In genomic region chr5:67880876-67881275, GRCh38 we compare ENCODE assay signal across 15 cellular contexts.
"Had no signal": no experiment of that assay in that cellular context is flagged by ENCODE, and none has a peak within 500 bp of the region (broad histone marks: within the 10 kb centered on the region; RNA-seq: fewer than 3 reads in every experiment).

No MANE protein-coding gene starts in this region.

- H3K27ac ChIP-seq: ascending aorta, lower lobe of right lung, neutrophil, upper lobe of right lung had no signal

- H3K4me1 ChIP-seq: lower lobe of right lung, upper lobe of right lung had no signal

- H3K27me3 ChIP-seq: ascending aorta, neutrophil, upper lobe of right lung had no signal

- H3K27ac Mint-ChIP-seq: activated CD4-positive, alpha-beta T cell treated with anti-CD3 and anti-CD28 coated beads, Interleukin-2, amount 10 ng/mL, durations not matched to agents 24 days and 14 days; activated CD8-positive, alpha-beta T cell treated with anti-CD3 and anti-CD28 coated beads, Interleukin-2, amount 10 ng/mL, durations not matched to agents 7 days and 5 days; dendritic cell treated with granulocyte-macrophage colony-stimulating factor and Interleukin-4, amounts not matched to agents 40 ng/mL and 50 ng/mL, for 4 days; natural killer cell; stimulated activated naive CD8-positive, alpha-beta T cell treated with anti-CD3 and anti-CD28 coated beads, Interleukin-15, Interleukin-2, amounts not matched to agents 100 ng/mL and 50 ng/mL, for 24 hours had no signal

- H3K9me3 Mint-ChIP-seq: activated T-cell treated with anti-CD3 and anti-CD28 coated beads, Interleukin-2, amount 50 U/mL, for 4 hours; dendritic cell treated with granulocyte-macrophage colony-stimulating factor and Interleukin-4, amounts not matched to agents 40 ng/mL and 50 ng/mL, for 4 days; stimulated activated naive CD8-positive, alpha-beta T cell treated with anti-CD3 and anti-CD28 coated beads, Interleukin-15, Interleukin-2, amounts not matched to agents 100 ng/mL and 50 ng/mL, for 24 hours had no signal

- H3K36me3 Mint-ChIP-seq: natural killer cell had no signal

- H3K4me3 Mint-ChIP-seq: activated CD4-positive, alpha-beta T cell treated with anti-CD3 and anti-CD28 coated beads, Interleukin-2, amount 10 ng/mL, durations not matched to agents 24 days and 14 days; activated CD8-positive, alpha-beta T cell treated with anti-CD3 and anti-CD28 coated beads, Interleukin-2, amount 10 ng/mL, durations not matched to agents 7 days and 5 days; activated T-cell treated with anti-CD3 and anti-CD28 coated beads, Interleukin-2, amount 50 U/mL, for 4 hours; dendritic cell treated with granulocyte-macrophage colony-stimulating factor and Interleukin-4, amounts not matched to agents 40 ng/mL and 50 ng/mL, for 4 days; natural killer cell; stimulated activated naive CD8-positive, alpha-beta T cell treated with anti-CD3 and anti-CD28 coated beads, Interleukin-15, Interleukin-2, amounts not matched to agents 100 ng/mL and 50 ng/mL, for 24 hours had no signal

- H3K4me3 ChIP-seq: ascending aorta, lower lobe of right lung, upper lobe of right lung had no signal

- DNase-seq: activated CD4-positive, alpha-beta T cell treated with anti-CD3 and anti-CD28 coated beads, Interleukin-2, amount 10 ng/mL, durations not matched to agents 24 days and 14 days; activated CD4-positive, CD25-positive, alpha-beta regulatory T cell; activated CD8-positive, alpha-beta T cell treated with anti-CD3 and anti-CD28 coated beads, Interleukin-2, amount 10 ng/mL, durations not matched to agents 7 days and 5 days; activated naive CD4-positive, alpha-beta T cell treated with anti-CD3 and anti-CD28 coated beads, Interleukin-2, amount 50 U/mL, for 16 hours; activated T-cell treated with anti-CD3 and anti-CD28 coated beads, Interleukin-2, amount 50 U/mL, for 4 hours; effector CD8-positive, alpha-beta T cell; hippocampal formation; lower lobe of right lung; natural killer cell; T1000; upper lobe of right lung had no signal

- ATAC-seq: activated CD8-positive, alpha-beta T cell treated with anti-CD3 and anti-CD28 coated beads, Interleukin-2, amount 10 ng/mL, durations not matched to agents 7 days and 5 days; activated T-cell treated with anti-CD3 and anti-CD28 coated beads, Interleukin-2, amount 50 U/mL, for 4 hours; lower lobe of right lung; natural killer cell; upper lobe of right lung had no signal

- H3K36me3 ChIP-seq: ascending aorta, lower lobe of right lung, neutrophil, upper lobe of right lung had no signal

- H3K4me1 Mint-ChIP-seq: activated CD4-positive, alpha-beta T cell treated with anti-CD3 and anti-CD28 coated beads, Interleukin-2, amount 10 ng/mL, durations not matched to agents 24 days and 14 days; natural killer cell had no signal

- H3K27me3 Mint-ChIP-seq: activated CD4-positive, alpha-beta T cell treated with anti-CD3 and anti-CD28 coated beads, Interleukin-2, amount 10 ng/mL, durations not matched to agents 24 days and 14 days; dendritic cell treated with granulocyte-macrophage colony-stimulating factor and Interleukin-4, amounts not matched to agents 40 ng/mL and 50 ng/mL, for 4 days had no signal

- H3K9me3 ChIP-seq: ascending aorta, lower lobe of right lung, neutrophil, upper lobe of right lung had no signal
